21 cellular contexts compared by ENCODE assay signal in the genomic region with DNA sequence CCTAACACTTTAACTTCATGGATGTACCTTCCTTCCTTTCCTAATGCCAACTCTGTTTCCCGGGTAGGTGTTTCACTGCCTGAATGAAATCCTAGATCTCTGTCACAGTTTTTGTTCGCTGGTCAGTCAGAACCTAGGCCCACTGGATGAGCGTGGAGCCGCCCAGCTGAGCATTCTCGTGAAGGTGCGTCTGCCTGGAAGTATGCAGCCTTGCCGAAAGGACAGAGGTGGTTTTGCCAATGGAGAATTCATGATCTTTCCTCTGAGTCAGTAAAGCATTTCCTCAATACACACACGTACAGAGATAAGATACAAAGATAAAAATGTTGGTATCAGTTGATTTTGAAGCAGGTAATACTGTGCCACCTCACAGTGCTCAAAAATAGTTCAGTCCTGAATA. TPM values are rescaled to one million over a fixed set of nuclear protein-coding genes. Genes with fewer than 3 reads are reported as not detected.
DNase-seq lines count a peak whose midpoint lies in the region; ATAC-seq and TF ChIP-seq lines count a peak whose summit lies in the region.
"Had no signal": no experiment of that assay in that cellular context is flagged by ENCODE, and none has a peak within 500 bp of the region (broad histone marks: within the 10 kb centered on the region; RNA-seq: fewer than 3 reads in every experiment).

No MANE protein-coding gene starts in this region.

- no peak overlapping the region for H3K27ac ChIP-seq in endodermal cell (ENCODE audit: low read depth, low read length)
- peak overlapping the region; percentile 55 for H3K27ac ChIP-seq in temporal lobe (ENCODE audit: low read depth, low read length)
- H3K27ac ChIP-seq: A549, Peyer's patch had no signal

- H3K27ac Mint-ChIP-seq in activated T-cell treated with anti-CD3 and anti-CD28 coated beads, Interleukin-2, amount 50 U/mL, for 24 hours: peak overlapping the region; percentile 53
- H3K27ac Mint-ChIP-seq in T-helper 17 cell (peak overlapping the region; percentile 49), endodermal cell (peak overlapping the region; percentile 23)
- H3K27ac Mint-ChIP-seq: B cell had no signal

- H3K36me3 Mint-ChIP-seq in activated T-cell treated with anti-CD3 and anti-CD28 coated beads, Interleukin-2, amount 50 U/mL, for 24 hours (ENCODE audit: low read depth): peaks cover 93% of the 10 kb centered on the region
- H3K36me3 Mint-ChIP-seq in T-helper 17 cell (ENCODE audit: low read depth): peaks cover 3% of the 10 kb centered on the region
- H3K36me3 Mint-ChIP-seq in endodermal cell (ENCODE audit: low read depth): peaks cover 87% of the 10 kb centered on the region

- H3K27me3 Mint-ChIP-seq in activated T-cell treated with anti-CD3 and anti-CD28 coated beads, Interleukin-2, amount 50 U/mL, for 24 hours: no peaks in the 10 kb centered on the region
- H3K27me3 Mint-ChIP-seq in T-helper 17 cell (no peaks in the 10 kb centered on the region), endodermal cell (ENCODE audit: insufficient read depth) (no peaks in the 10 kb centered on the region)
- H3K27me3 Mint-ChIP-seq: B cell had no signal

- H3K27me3 ChIP-seq in endodermal cell (ENCODE audit: control insufficient read depth, insufficient read depth, low read length, poor library complexity, severe bottlenecking): no peaks in the 10 kb centered on the region
- H3K27me3 ChIP-seq: Peyer's patch had no signal

- no peaks in the 10 kb centered on the region for H3K4me1 Mint-ChIP-seq in activated T-cell treated with anti-CD3 and anti-CD28 coated beads, Interleukin-2, amount 50 U/mL, for 24 hours (ENCODE audit: low read depth)
- peaks cover 8% of the 10 kb centered on the region for H3K4me1 Mint-ChIP-seq in T-helper 17 cell
- H3K4me1 Mint-ChIP-seq in endodermal cell: no peaks in the 10 kb centered on the region
- H3K4me1 Mint-ChIP-seq: B cell, CD14-positive monocyte, H9 had no signal

- WGBS in endodermal cell (ENCODE audit: insufficient coverage in 1 of 2, insufficient read length in 1 of 2), 2 experiments: 91 to 98% methylated on average over 6 to 8 of the region's 8 CpGs

- no peak overlapping the region for H3K4me3 ChIP-seq in endodermal cell (ENCODE audit: low read length)
- H3K4me3 ChIP-seq: A549, Peyer's patch had no signal

- no peaks in the 10 kb centered on the region for H3K4me1 ChIP-seq in endodermal cell (ENCODE audit: control insufficient read depth, insufficient read depth, low read length)
- H3K4me1 ChIP-seq: A549, Caco-2, Peyer's patch had no signal

- H3K9me3 ChIP-seq in T-helper 17 cell (ENCODE audit: control insufficient read depth, low read length, poor library complexity, severe bottlenecking) (no peaks in the 10 kb centered on the region), endodermal cell (ENCODE audit: control insufficient read depth, low read length) (no peaks in the 10 kb centered on the region)
- H3K9me3 ChIP-seq: A549, Caco-2, Peyer's patch had no signal

- H3K9ac ChIP-seq in endodermal cell (ENCODE audit: extremely low read depth, low read length, poor library complexity, severe bottlenecking): no peak overlapping the region

- no peak for TF ChIP-seq CTCF in endodermal cell (conservative IDR thresholded peaks at IDR 0.05)

- no peaks in the 10 kb centered on the region for H3K9me3 Mint-ChIP-seq in activated T-cell treated with anti-CD3 and anti-CD28 coated beads, Interleukin-2, amount 50 U/mL, for 24 hours
- no peaks in the 10 kb centered on the region for H3K9me3 Mint-ChIP-seq in endodermal cell
- H3K9me3 Mint-ChIP-seq: H9 had no signal

- no peak overlapping the region for H3K4me3 Mint-ChIP-seq in activated T-cell treated with anti-CD3 and anti-CD28 coated beads, Interleukin-2, amount 50 U/mL, for 24 hours
- no peak overlapping the region for H3K4me3 Mint-ChIP-seq in T-helper 17 cell
- no peak overlapping the region for H3K4me3 Mint-ChIP-seq in endodermal cell
- H3K4me3 Mint-ChIP-seq: B cell, CD14-positive monocyte, H9 had no signal

- peaks cover 88% of the 10 kb centered on the region for H3K36me3 ChIP-seq in endodermal cell (ENCODE audit: control insufficient read depth, insufficient read depth, low read length)

- ATAC-seq in T-helper 17 cell (no peak), HG03521 (IDR thresholded peaks at IDR 0.05; ENCODE audit: unreplicated experiment) (no peak)
- ATAC-seq: A549 had no signal

- no peak for DNase-seq in activated T-cell treated with anti-CD3 and anti-CD28 coated beads, Interleukin-2, amount 50 U/mL, for 24 hours
- no peak for DNase-seq in activated T-cell treated with anti-CD3 and anti-CD28 coated beads, Interleukin-2, amount 50 U/mL, for 1 hour
- DNase-seq in T-helper 17 cell (no peak), endodermal cell (no peak), NCI-H2227 treated with DMSO at 0.1 percent for 48 hours (lab: John Stamatoyannopoulos, UW) (no peak)
- DNase-seq: Caco-2, DMS 273 treated with DMSO at 0.1 percent for 48 hours, DMS79 treated with DMSO at 0.1 percent for 48 hours, H9, MV-4-11, NCI-H1105 treated with DMSO at 0.1 percent for 48 hours, NCI-H2081, NCI-H2171 treated with DMSO at 0.1 percent for 48 hours, NCI-H446, NCI-H526, Peyer's patch had no signal

RNA-seq across cellular contexts. Expression of gene TUBGCP4, which starts 32.7 kb away (rescaled TPM):
- 10 to 100 TPM; 11.0 to 13.1 TPM for total RNA-seq in T-helper 17 cell
- total RNA-seq in endodermal cell: 10 to 100 TPM; 19.3 to 20.0 TPM
- 20.9 TPM for polyA plus RNA-seq in endodermal cell (2013, experiment 1 of 2)
- 19.5 TPM for polyA plus RNA-seq in endodermal cell (2013, experiment 2 of 2)
- total RNA-seq in temporal lobe: 18.9 TPM

RNA-seq across cellular contexts. Expression of gene ZSCAN29, which starts 32.8 kb away (rescaled TPM):
- total RNA-seq in T-helper 17 cell (10 to 100 TPM; 12.5 to 15.9 TPM), endodermal cell (10 to 100 TPM; 44.3 to 45.1 TPM), temporal lobe (33.2 TPM)
- polyA plus RNA-seq in endodermal cell (2013, experiment 1 of 2): 36.8 TPM
- polyA plus RNA-seq in endodermal cell (2013, experiment 2 of 2): 33.1 TPM
